In the genomic region with DNA sequence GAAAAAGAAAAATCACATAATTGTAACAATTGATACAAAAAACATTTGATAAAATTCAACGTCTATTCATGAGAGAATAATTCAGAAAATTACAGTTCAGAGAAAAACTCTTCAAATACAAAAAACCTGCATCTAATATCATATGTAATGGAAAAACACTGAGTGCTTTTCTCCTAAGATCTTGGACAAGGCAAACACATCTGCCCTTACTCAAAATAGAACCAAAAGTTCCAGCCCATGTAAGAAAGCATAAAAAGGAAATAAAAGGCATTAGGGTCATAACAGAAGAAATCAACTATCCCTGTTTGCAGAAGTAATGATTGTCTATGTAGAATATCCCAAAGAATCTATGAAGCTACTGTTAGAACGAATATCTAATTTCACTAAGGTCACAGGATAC, we compare ENCODE assay signal across 1 cellular context.
TF ChIP-seq lines count a peak whose summit lies in the region.

No MANE protein-coding gene starts in this region.

TF ChIP-seq in SK-N-SH, 30 proteins besides CTCF, POLR2A, EP300 and RAD21 (continued from another document):
- TF ChIP-seq EZH2phosphoT487 (IDR thresholded peaks at IDR 0.05; ENCODE audit: borderline replicate concordance, low read depth), result no peak
- TF ChIP-seq MAX (IDR thresholded peaks at IDR 0.05; ENCODE audit: low read depth), result no peak
- TF ChIP-seq MEF2A (IDR thresholded peaks at IDR 0.05; ENCODE audit: borderline replicate concordance, low read depth), result no peak
- TF ChIP-seq GABPA (IDR thresholded peaks at IDR 0.05; ENCODE audit: low read depth), result no peak
- TF ChIP-seq IRF3 (IDR thresholded peaks at IDR 0.05; ENCODE audit: low read depth, low read length), result no peak
- TF ChIP-seq ELF1 (IDR thresholded peaks at IDR 0.05), result no peak
- TF ChIP-seq RFX5 (IDR thresholded peaks at IDR 0.05; ENCODE audit: low read length), result no peak
- TF ChIP-seq, protein P1, sequence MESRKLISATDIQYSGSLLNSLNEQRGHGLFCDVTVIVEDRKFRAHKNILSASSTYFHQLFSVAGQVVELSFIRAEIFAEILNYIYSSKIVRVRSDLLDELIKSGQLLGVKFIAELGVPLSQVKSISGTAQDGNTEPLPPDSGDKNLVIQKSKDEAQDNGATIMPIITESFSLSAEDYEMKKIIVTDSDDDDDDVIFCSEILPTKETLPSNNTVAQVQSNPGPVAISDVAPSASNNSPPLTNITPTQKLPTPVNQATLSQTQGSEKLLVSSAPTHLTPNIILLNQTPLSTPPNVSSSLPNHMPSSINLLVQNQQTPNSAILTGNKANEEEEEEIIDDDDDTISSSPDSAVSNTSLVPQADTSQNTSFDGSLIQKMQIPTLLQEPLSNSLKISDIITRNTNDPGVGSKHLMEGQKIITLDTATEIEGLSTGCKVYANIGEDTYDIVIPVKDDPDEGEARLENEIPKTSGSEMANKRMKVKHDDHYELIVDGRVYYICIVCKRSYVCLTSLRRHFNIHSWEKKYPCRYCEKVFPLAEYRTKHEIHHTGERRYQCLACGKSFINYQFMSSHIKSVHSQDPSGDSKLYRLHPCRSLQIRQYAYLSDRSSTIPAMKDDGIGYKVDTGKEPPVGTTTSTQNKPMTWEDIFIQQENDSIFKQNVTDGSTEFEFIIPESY (IDR thresholded peaks at IDR 0.05; ENCODE audit: borderline replicate concordance, low read depth), result no peak
- TF ChIP-seq, protein P2, sequence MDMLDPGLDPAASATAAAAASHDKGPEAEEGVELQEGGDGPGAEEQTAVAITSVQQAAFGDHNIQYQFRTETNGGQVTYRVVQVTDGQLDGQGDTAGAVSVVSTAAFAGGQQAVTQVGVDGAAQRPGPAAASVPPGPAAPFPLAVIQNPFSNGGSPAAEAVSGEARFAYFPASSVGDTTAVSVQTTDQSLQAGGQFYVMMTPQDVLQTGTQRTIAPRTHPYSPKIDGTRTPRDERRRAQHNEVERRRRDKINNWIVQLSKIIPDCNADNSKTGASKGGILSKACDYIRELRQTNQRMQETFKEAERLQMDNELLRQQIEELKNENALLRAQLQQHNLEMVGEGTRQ (IDR thresholded peaks at IDR 0.05; ENCODE audit: borderline replicate concordance, low read depth, low read length), result no peak
- TF ChIP-seq FOSL2 (IDR thresholded peaks at IDR 0.05; ENCODE audit: borderline replicate concordance, low read depth), result no peak
- TF ChIP-seq, protein P3, sequence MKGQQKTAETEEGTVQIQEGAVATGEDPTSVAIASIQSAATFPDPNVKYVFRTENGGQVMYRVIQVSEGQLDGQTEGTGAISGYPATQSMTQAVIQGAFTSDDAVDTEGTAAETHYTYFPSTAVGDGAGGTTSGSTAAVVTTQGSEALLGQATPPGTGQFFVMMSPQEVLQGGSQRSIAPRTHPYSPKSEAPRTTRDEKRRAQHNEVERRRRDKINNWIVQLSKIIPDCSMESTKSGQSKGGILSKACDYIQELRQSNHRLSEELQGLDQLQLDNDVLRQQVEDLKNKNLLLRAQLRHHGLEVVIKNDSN (IDR thresholded peaks at IDR 0.05; ENCODE audit: borderline replicate concordance, low read depth), result no peak
- no peak for TF ChIP-seq RCOR1 (IDR thresholded peaks at IDR 0.05; ENCODE audit: low read length)
